Comparison of ENCODE assay signal across 27 cellular contexts in genomic region chr3:80408322-80408721, GRCh38.
"Had no signal": no experiment of that assay in that cellular context is flagged by ENCODE, and none has a peak within 500 bp of the region (broad histone marks: within the 10 kb centered on the region; RNA-seq: fewer than 3 reads in every experiment).

No MANE protein-coding gene starts in this region.

- H3K9me3 ChIP-seq: ascending aorta, Peyer's patch, SJCRH30, SK-N-SH had no signal

- H3K4me1 Mint-ChIP-seq: activated CD4-positive, alpha-beta T cell treated with anti-CD3 and anti-CD28 coated beads, Interleukin-2, amount 10 ng/mL, durations not matched to agents 7 days and 5 days; activated naive CD8-positive, alpha-beta T cell treated with anti-CD3 and anti-CD28 coated beads, Interleukin-2, amount 50 U/mL, for 24 hours; brain; central memory CD8-positive, alpha-beta T cell had no signal

- H3K27me3 Mint-ChIP-seq: activated CD4-positive, alpha-beta memory T cell treated with anti-CD3 and anti-CD28 coated beads for 36 hours; activated CD4-positive, alpha-beta T cell treated with anti-CD3 and anti-CD28 coated beads, Interleukin-2, amount 10 ng/mL, durations not matched to agents 7 days and 5 days; activated naive CD8-positive, alpha-beta T cell treated with anti-CD3 and anti-CD28 coated beads, Interleukin-2, amount 50 U/mL, for 24 hours; brain; central memory CD8-positive, alpha-beta T cell had no signal

- H3K4me2 ChIP-seq: SK-N-SH had no signal

- H3K9ac ChIP-seq: SK-N-SH had no signal

- H3K9me3 Mint-ChIP-seq: activated CD4-positive, alpha-beta T cell treated with anti-CD3 and anti-CD28 coated beads, Interleukin-2, amount 10 ng/mL, durations not matched to agents 7 days and 5 days; brain had no signal

- H3K27ac ChIP-seq: ascending aorta, Peyer's patch, RWPE1, SJCRH30, VCaP had no signal

- H3K27ac Mint-ChIP-seq: activated CD4-positive, alpha-beta memory T cell treated with anti-CD3 and anti-CD28 coated beads for 36 hours; activated CD4-positive, alpha-beta T cell treated with anti-CD3 and anti-CD28 coated beads, Interleukin-2, amount 10 ng/mL, durations not matched to agents 7 days and 5 days; activated naive CD4-positive, alpha-beta T cell treated with anti-CD3 and anti-CD28 coated beads, Interleukin-2, amount 50 U/mL, for 72 hours; activated naive CD8-positive, alpha-beta T cell treated with anti-CD3 and anti-CD28 coated beads, Interleukin-2, amount 50 U/mL, for 24 hours; brain had no signal

- H3K4me1 ChIP-seq: ascending aorta, Peyer's patch, SJCRH30 had no signal

- H3K36me3 ChIP-seq: ascending aorta, Peyer's patch, SJCRH30 had no signal

- H3K4me3 ChIP-seq: ascending aorta, Peyer's patch, SJCRH30 had no signal

- ATAC-seq: activated naive CD4-positive, alpha-beta T cell treated with anti-CD3 and anti-CD28 coated beads, Interleukin-2, amount 50 U/mL, for 72 hours; activated naive CD8-positive, alpha-beta T cell treated with anti-CD3 and anti-CD28 coated beads, Interleukin-2, amount 50 U/mL, for 24 hours; activated T-cell treated with anti-CD3 and anti-CD28 coated beads, Interleukin-2, amount 50 U/mL, for 4 hours had no signal

- H3K4me3 Mint-ChIP-seq: activated CD4-positive, alpha-beta memory T cell treated with anti-CD3 and anti-CD28 coated beads for 36 hours; activated CD4-positive, alpha-beta T cell treated with anti-CD3 and anti-CD28 coated beads, Interleukin-2, amount 10 ng/mL, durations not matched to agents 7 days and 5 days; activated naive CD8-positive, alpha-beta T cell treated with anti-CD3 and anti-CD28 coated beads, Interleukin-2, amount 50 U/mL, for 24 hours; activated T-cell treated with anti-CD3 and anti-CD28 coated beads, Interleukin-2, amount 50 U/mL, for 4 hours; brain; central memory CD8-positive, alpha-beta T cell had no signal

- H3K27me3 ChIP-seq: ascending aorta, Peyer's patch, SJCRH30 had no signal

- DNase-seq: activated CD4-positive, alpha-beta memory T cell treated with anti-CD3 and anti-CD28 coated beads for 36 hours; activated CD4-positive, alpha-beta T cell treated with anti-CD3 and anti-CD28 coated beads, Interleukin-2, amount 10 ng/mL, durations not matched to agents 7 days and 5 days; activated CD4-positive, CD25-positive, alpha-beta regulatory T cell; activated CD8-positive, alpha-beta memory T cell treated with anti-CD3 and anti-CD28 coated beads for 24 hours; activated effector memory CD4-positive, alpha-beta T cell treated with anti-CD3 and anti-CD28 coated beads, Interleukin-2, amount 50 U/mL, for 16 hours; activated naive CD4-positive, alpha-beta T cell treated with Interleukin-2 at 50 U/mL for 16 hours; activated naive CD8-positive, alpha-beta T cell treated with anti-CD3 and anti-CD28 coated beads, Interleukin-2, amount 50 U/mL, for 24 hours; activated T-cell treated with anti-CD3 and anti-CD28 coated beads, Interleukin-2, amount 50 U/mL, for 4 hours; amniotic stem cell; Kasumi-1; NCI-H1105 treated with DMSO at 0.1 percent for 48 hours; NCI-H1930; NCI-H446; NCI-H526; NK-92 treated with Interleukin-12 subunit alpha and Interleukin-12 subunit beta, amount 100 ng/mL, for 24 hours; OCI-M1; Peyer's patch; Right ventricle myocardium superior; SJCRH30; SK-N-SH; T-helper 1 cell had no signal

- H3K36me3 Mint-ChIP-seq: activated CD4-positive, alpha-beta memory T cell treated with anti-CD3 and anti-CD28 coated beads for 36 hours; activated naive CD4-positive, alpha-beta T cell treated with anti-CD3 and anti-CD28 coated beads, Interleukin-2, amount 50 U/mL, for 72 hours; brain had no signal
